ENCODE assay signal across 1 cellular context in genomic region chr4:1927675-1928074, GRCh38.
A peak's percentile ranks its signal among the peaks of the same experiment; 100 is the strongest.
TF ChIP-seq lines count a peak whose summit lies in the region.

No MANE protein-coding gene starts in this region.

TF ChIP-seq in HEK293, 187 proteins besides CTCF, POLR2A, EP300 and RAD21 (continued from another document):
- TF ChIP-seq ZFP41 (tag by site-specific recombination; IDR thresholded peaks at IDR 0.05; ENCODE audit: borderline replicate concordance), result no peak
- TF ChIP-seq TCF7L2 (IDR thresholded peaks at IDR 0.05; ENCODE audit: borderline replicate concordance, low read depth, low read length), result no peak
- TF ChIP-seq, protein P1, sequence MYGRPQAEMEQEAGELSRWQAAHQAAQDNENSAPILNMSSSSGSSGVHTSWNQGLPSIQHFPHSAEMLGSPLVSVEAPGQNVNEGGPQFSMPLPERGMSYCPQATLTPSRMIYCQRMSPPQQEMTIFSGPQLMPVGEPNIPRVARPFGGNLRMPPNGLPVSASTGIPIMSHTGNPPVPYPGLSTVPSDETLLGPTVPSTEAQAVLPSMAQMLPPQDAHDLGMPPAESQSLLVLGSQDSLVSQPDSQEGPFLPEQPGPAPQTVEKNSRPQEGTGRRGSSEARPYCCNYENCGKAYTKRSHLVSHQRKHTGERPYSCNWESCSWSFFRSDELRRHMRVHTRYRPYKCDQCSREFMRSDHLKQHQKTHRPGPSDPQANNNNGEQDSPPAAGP (tag by site-specific recombination; IDR thresholded peaks at IDR 0.05), result peak; percentile 30; the same call in 1 of the 2 replicates
- TF ChIP-seq, protein P2, sequence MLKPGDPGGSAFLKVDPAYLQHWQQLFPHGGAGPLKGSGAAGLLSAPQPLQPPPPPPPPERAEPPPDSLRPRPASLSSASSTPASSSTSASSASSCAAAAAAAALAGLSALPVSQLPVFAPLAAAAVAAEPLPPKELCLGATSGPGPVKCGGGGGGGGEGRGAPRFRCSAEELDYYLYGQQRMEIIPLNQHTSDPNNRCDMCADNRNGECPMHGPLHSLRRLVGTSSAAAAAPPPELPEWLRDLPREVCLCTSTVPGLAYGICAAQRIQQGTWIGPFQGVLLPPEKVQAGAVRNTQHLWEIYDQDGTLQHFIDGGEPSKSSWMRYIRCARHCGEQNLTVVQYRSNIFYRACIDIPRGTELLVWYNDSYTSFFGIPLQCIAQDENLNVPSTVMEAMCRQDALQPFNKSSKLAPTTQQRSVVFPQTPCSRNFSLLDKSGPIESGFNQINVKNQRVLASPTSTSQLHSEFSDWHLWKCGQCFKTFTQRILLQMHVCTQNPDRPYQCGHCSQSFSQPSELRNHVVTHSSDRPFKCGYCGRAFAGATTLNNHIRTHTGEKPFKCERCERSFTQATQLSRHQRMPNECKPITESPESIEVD (tag by site-specific recombination; IDR thresholded peaks at IDR 0.05), result peak; percentile 55
- no peak for TF ChIP-seq KLF7 (tag by site-specific recombination; IDR thresholded peaks at IDR 0.05; ENCODE audit: borderline replicate concordance)
- no peak for TF ChIP-seq ZFP37 (tag by site-specific recombination; IDR thresholded peaks at IDR 0.05)
- TF ChIP-seq, protein P3, sequence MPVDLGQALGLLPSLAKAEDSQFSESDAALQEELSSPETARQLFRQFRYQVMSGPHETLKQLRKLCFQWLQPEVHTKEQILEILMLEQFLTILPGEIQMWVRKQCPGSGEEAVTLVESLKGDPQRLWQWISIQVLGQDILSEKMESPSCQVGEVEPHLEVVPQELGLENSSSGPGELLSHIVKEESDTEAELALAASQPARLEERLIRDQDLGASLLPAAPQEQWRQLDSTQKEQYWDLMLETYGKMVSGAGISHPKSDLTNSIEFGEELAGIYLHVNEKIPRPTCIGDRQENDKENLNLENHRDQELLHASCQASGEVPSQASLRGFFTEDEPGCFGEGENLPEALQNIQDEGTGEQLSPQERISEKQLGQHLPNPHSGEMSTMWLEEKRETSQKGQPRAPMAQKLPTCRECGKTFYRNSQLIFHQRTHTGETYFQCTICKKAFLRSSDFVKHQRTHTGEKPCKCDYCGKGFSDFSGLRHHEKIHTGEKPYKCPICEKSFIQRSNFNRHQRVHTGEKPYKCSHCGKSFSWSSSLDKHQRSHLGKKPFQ (tag by site-specific recombination; IDR thresholded peaks at IDR 0.05), result no peak
TF ChIP-seq in HEK293: peak in this region for 3.
